5 cellular contexts compared by ENCODE assay signal in genomic region chr22:47007496-47007895, GRCh38.
"Had no signal": no experiment of that assay in that cellular context is flagged by ENCODE, and none has a peak within 500 bp of the region (broad histone marks: within the 10 kb centered on the region; RNA-seq: fewer than 3 reads in every experiment).

No MANE protein-coding gene starts in this region.

- ATAC-seq: HepG2, K562 had no signal

- DNase-seq: IMR-90, KBM-7 had no signal

- H3K4me3 ChIP-seq: K562 had no signal

- H3K27ac ChIP-seq: HL-60 had no signal
